1 cellular context compared by ENCODE assay signal in genomic region chr7:70590126-70590854, GRCh38.
TF ChIP-seq lines count a peak whose summit lies in the region.

No MANE protein-coding gene starts in this region.

TF ChIP-seq in GM23338, 12 proteins besides CTCF, POLR2A, EP300 and RAD21 (continued from another document):
- TF ChIP-seq, protein P1, sequence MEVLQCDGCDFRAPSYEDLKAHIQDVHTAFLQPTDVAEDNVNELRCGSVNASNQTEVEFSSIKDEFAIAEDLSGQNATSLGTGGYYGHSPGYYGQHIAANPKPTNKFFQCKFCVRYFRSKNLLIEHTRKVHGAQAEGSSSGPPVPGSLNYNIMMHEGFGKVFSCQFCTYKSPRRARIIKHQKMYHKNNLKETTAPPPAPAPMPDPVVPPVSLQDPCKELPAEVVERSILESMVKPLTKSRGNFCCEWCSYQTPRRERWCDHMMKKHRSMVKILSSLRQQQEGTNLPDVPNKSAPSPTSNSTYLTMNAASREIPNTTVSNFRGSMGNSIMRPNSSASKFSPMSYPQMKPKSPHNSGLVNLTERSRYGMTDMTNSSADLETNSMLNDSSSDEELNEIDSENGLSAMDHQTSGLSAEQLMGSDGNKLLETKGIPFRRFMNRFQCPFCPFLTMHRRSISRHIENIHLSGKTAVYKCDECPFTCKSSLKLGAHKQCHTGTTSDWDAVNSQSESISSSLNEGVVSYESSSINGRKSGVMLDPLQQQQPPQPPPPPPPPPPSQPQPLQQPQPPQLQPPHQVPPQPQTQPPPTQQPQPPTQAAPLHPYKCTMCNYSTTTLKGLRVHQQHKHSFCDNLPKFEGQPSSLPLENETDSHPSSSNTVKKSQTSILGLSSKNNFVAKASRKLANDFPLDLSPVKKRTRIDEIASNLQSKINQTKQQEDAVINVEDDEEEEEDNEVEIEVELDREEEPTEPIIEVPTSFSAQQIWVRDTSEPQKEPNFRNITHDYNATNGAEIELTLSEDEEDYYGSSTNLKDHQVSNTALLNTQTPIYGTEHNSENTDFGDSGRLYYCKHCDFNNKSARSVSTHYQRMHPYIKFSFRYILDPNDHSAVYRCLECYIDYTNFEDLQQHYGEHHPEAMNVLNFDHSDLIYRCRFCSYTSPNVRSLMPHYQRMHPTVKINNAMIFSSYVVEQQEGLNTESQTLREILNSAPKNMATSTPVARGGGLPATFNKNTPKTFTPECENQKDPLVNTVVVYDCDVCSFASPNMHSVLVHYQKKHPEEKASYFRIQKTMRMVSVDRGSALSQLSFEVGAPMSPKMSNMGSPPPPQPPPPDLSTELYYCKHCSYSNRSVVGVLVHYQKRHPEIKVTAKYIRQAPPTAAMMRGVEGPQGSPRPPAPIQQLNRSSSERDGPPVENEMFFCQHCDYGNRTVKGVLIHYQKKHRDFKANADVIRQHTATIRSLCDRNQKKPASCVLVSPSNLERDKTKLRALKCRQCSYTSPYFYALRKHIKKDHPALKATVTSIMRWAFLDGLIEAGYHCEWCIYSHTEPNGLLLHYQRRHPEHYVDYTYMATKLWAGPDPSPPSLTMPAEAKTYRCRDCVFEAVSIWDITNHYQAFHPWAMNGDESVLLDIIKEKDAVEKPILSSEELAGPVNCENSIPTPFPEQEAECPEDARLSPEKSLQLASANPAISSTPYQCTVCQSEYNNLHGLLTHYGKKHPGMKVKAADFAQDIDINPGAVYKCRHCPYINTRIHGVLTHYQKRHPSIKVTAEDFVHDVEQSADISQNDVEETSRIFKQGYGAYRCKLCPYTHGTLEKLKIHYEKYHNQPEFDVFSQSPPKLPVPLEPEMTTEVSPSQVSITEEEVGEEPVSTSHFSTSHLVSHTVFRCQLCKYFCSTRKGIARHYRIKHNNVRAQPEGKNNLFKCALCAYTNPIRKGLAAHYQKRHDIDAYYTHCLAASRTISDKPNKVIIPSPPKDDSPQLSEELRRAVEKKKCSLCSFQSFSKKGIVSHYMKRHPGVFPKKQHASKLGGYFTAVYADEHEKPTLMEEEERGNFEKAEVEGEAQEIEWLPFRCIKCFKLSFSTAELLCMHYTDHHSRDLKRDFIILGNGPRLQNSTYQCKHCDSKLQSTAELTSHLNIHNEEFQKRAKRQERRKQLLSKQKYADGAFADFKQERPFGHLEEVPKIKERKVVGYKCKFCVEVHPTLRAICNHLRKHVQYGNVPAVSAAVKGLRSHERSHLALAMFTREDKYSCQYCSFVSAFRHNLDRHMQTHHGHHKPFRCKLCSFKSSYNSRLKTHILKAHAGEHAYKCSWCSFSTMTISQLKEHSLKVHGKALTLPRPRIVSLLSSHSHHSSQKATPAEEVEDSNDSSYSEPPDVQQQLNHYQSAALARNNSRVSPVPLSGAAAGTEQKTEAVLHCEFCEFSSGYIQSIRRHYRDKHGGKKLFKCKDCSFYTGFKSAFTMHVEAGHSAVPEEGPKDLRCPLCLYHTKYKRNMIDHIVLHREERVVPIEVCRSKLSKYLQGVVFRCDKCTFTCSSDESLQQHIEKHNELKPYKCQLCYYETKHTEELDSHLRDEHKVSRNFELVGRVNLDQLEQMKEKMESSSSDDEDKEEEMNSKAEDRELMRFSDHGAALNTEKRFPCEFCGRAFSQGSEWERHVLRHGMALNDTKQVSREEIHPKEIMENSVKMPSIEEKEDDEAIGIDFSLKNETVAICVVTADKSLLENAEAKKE (CRISPR knock-in tag; IDR thresholded peaks at IDR 0.05) = no peak
